Comparison of ENCODE assay signal across 8 cellular contexts in the genomic region with DNA sequence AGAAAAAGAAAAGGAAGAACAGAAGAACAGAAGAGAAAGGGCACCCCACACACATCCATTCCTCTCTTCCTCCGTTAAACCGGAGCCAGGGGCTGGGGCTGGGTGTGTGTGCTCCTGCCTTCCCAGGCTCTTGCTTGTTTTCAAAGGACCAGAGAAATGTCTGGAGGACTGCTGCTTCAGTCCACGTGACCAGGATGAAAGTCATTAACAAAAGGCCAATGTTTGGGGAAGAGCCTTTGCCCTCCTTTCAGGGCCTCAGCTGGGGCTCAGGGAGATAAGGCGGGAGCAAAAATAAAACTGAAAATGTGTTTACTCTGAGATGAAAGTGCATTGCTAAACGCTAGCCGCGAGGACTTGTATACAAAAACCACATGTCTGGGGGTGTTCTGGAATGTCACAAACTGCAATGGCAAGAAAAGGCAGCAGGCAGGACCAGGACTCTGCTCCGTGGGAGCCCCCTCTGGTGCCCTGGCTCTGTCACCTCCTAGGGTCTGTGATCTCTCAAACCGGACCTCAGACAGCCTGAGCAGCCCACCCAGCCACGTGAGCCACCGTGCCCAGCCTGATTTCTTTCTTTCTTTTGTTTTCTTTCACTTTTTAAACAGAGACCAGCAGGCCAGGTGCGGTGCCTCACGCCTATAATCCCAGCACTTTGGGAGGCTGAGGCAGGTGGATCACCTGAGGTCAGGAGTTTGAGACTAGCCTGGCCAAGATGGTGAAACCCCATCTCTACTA. TPM values are rescaled to one million over a fixed set of nuclear protein-coding genes. Genes with fewer than 3 reads are reported as not detected.
DNase-seq lines count a peak whose midpoint lies in the region; ATAC-seq and TF ChIP-seq lines count a peak whose summit lies in the region.

No MANE protein-coding gene starts in this region.

- H3K36me3 ChIP-seq in heart right ventricle, result no peaks in the 10 kb centered on the region

- H3K27ac ChIP-seq in heart right ventricle, result peak overlapping the region; percentile 67 to 90 (median 82)

- peak; percentile 63 for ATAC-seq in activated CD8-positive, alpha-beta memory T cell treated with anti-CD3 and anti-CD28 coated beads, Interleukin-2, amount 10 ng/mL, durations not matched to agents 7 days and 5 days
- peak; percentile 69 to 84 (median 76) for ATAC-seq in heart right ventricle
- ATAC-seq in HG03521 (IDR thresholded peaks at IDR 0.05; ENCODE audit: unreplicated experiment), result no peak
- ATAC-seq in GM21367 (IDR thresholded peaks at IDR 0.05; ENCODE audit: unreplicated experiment), result no peak

- intact Hi-C loops in heart right ventricle (cut with DNase I), result no loop called here

- H3K4me3 ChIP-seq in heart right ventricle, result peak overlapping the region in 7 of 10 donors; percentile 19 to 37 (median 24)

- H3K9me3 ChIP-seq in heart right ventricle, result no peaks in the 10 kb centered on the region

- H3K27me3 ChIP-seq in heart right ventricle, result no peaks in the 10 kb centered on the region

- H3K36me3 Mint-ChIP-seq in activated CD8-positive, alpha-beta memory T cell treated with anti-CD3 and anti-CD28 coated beads, Interleukin-2, amount 10 ng/mL, durations not matched to agents 7 days and 5 days, result no peaks in the 10 kb centered on the region
- no peaks in the 10 kb centered on the region for H3K36me3 Mint-ChIP-seq in T-helper 2 cell treated with Interferon-gamma antibody and Interleukin-4, amounts not matched to agents 5 μg/mL and 100 μg/mL, for 36 hours (ENCODE audit: low read depth)

- peak; percentile 45 for DNase-seq in activated CD8-positive, alpha-beta memory T cell treated with anti-CD3 and anti-CD28 coated beads, Interleukin-2, amount 10 ng/mL, durations not matched to agents 7 days and 5 days
- DNase-seq in activated CD8-positive, alpha-beta memory T cell treated with anti-CD3 and anti-CD28 coated beads, Interleukin-2, amount 50 U/mL, for 4 hours, result no peak
- DNase-seq in T-helper 2 cell treated with Interferon-gamma antibody and Interleukin-4, amounts not matched to agents 5 μg/mL and 100 μg/mL, for 36 hours (ENCODE audit: low spot score), result no peak
- DNase-seq in heart right ventricle, result peak; percentile 32 to 66
- DNase-seq in retina, result peak; percentile 62
- DNase-seq in middle frontal gyrus (ENCODE audit: extremely low spot score, low spot score), result no peak

- H3K9me3 Mint-ChIP-seq in activated CD8-positive, alpha-beta memory T cell treated with anti-CD3 and anti-CD28 coated beads, Interleukin-2, amount 10 ng/mL, durations not matched to agents 7 days and 5 days (ENCODE audit: low read depth), result no peaks in the 10 kb centered on the region
- H3K9me3 Mint-ChIP-seq in T-helper 2 cell treated with Interferon-gamma antibody and Interleukin-4, amounts not matched to agents 5 μg/mL and 100 μg/mL, for 36 hours, result no peaks in the 10 kb centered on the region

- peak overlapping the region; percentile 77 for H3K27ac Mint-ChIP-seq in activated CD8-positive, alpha-beta memory T cell treated with anti-CD3 and anti-CD28 coated beads, Interleukin-2, amount 10 ng/mL, durations not matched to agents 7 days and 5 days
- H3K27ac Mint-ChIP-seq in T-helper 2 cell treated with Interferon-gamma antibody and Interleukin-4, amounts not matched to agents 5 μg/mL and 100 μg/mL, for 36 hours, result peak overlapping the region; percentile 75

- no peak for TF ChIP-seq CTCF in heart right ventricle (IDR thresholded peaks at IDR 0.05)

- H3K4me3 Mint-ChIP-seq in activated CD8-positive, alpha-beta memory T cell treated with anti-CD3 and anti-CD28 coated beads, Interleukin-2, amount 10 ng/mL, durations not matched to agents 7 days and 5 days, result peak overlapping the region; percentile 49
- H3K4me3 Mint-ChIP-seq in T-helper 2 cell treated with Interferon-gamma antibody and Interleukin-4, amounts not matched to agents 5 μg/mL and 100 μg/mL, for 36 hours, result peak overlapping the region; percentile 59

- H3K4me1 Mint-ChIP-seq in activated CD8-positive, alpha-beta memory T cell treated with anti-CD3 and anti-CD28 coated beads, Interleukin-2, amount 10 ng/mL, durations not matched to agents 7 days and 5 days, result peaks cover 37% of the 10 kb centered on the region
- peaks cover 26% of the 10 kb centered on the region for H3K4me1 Mint-ChIP-seq in T-helper 2 cell treated with Interferon-gamma antibody and Interleukin-4, amounts not matched to agents 5 μg/mL and 100 μg/mL, for 36 hours (ENCODE audit: low read depth)

- WGBS in heart right ventricle, 2 donors, result 26 to 30% methylated on average over 13 of the region's 13 CpGs

- H3K27me3 Mint-ChIP-seq in activated CD8-positive, alpha-beta memory T cell treated with anti-CD3 and anti-CD28 coated beads, Interleukin-2, amount 10 ng/mL, durations not matched to agents 7 days and 5 days, result no peaks in the 10 kb centered on the region
- no peaks in the 10 kb centered on the region for H3K27me3 Mint-ChIP-seq in T-helper 2 cell treated with Interferon-gamma antibody and Interleukin-4, amounts not matched to agents 5 μg/mL and 100 μg/mL, for 36 hours (ENCODE audit: low read depth)

- H3K4me1 ChIP-seq in heart right ventricle, result peaks cover 7 to 51% (median 22%) of the 10 kb centered on the region in 9 donors

- CTCF ChIA-PET in activated CD8-positive, alpha-beta memory T cell treated with anti-CD3 and anti-CD28 coated beads, Interleukin-2, amount 10 ng/mL, durations not matched to agents 7 days and 5 days (lab: Charles Lee), result interaction anchor here (0.8 to 1.0 kb wide), 2 partner anchors 13 to 51 kb away, joined by 3 to 4 read pairs; no protein-coding TSS in a partner anchor

RNA-seq across cellular contexts. Expression of a gene that starts 31.6 kb away (rescaled TPM):
- 100 to 1,000 TPM; 695 to 913 TPM for total RNA-seq in activated CD8-positive, alpha-beta memory T cell treated with anti-CD3 and anti-CD28 coated beads, Interleukin-2, amount 10 ng/mL, durations not matched to agents 7 days and 5 days
- 100 to 1,000 TPM; 132 to 345 (median 189) TPM for total RNA-seq in heart right ventricle
- polyA plus RNA-seq in heart right ventricle, result 100 to 1,000 TPM; 134 to 243 TPM

Comparison
In these comparisons a context has a peak if more than half of its experiments do, and no peak if none do; other contexts are left out.
1. DNase-seq: peak in activated CD8-positive, alpha-beta memory T cell treated with anti-CD3 and anti-CD28 coated beads, Interleukin-2, amount 10 ng/mL, durations not matched to agents 7 days and 5 days (single experiment), heart right ventricle (2 of 2) and retina (single experiment); none in activated CD8-positive, alpha-beta memory T cell treated with anti-CD3 and anti-CD28 coated beads, Interleukin-2, amount 50 U/mL, for 4 hours (single experiment), T-helper 2 cell treated with Interferon-gamma antibody and Interleukin-4, amounts not matched to agents 5 μg/mL and 100 μg/mL, for 36 hours (single experiment) and middle frontal gyrus (single experiment).
2. ATAC-seq: peak in activated CD8-positive, alpha-beta memory T cell treated with anti-CD3 and anti-CD28 coated beads, Interleukin-2, amount 10 ng/mL, durations not matched to agents 7 days and 5 days (single experiment) and heart right ventricle (8 of 8); none in HG03521 (single experiment) and GM21367 (single experiment).